Comparison of ENCODE assay signal across 8 cellular contexts in genomic region chr19:56637976-56638555, GRCh38. TPM values are rescaled to one million over a fixed set of nuclear protein-coding genes. Genes with fewer than 3 reads are reported as not detected.
A peak's percentile ranks its signal among the peaks of the same experiment; 100 is the strongest.
DNase-seq lines count a peak whose midpoint lies in the region; FAIRE-seq and TF ChIP-seq lines count a peak whose summit lies in the region.

No MANE protein-coding gene starts in this region.

- no peak overlapping the region for H3K27ac ChIP-seq in osteoblast (ENCODE audit: low read depth, low read length)

- peaks cover 38% of the 10 kb centered on the region for H3K9me3 Mint-ChIP-seq in activated CD4-positive, alpha-beta memory T cell treated with anti-CD3 and anti-CD28 coated beads, Interleukin-2, amount 10 ng/mL, durations not matched to agents 7 days and 5 days

- CTCF ChIA-PET in activated CD4-positive, alpha-beta memory T cell treated with anti-CD3 and anti-CD28 coated beads, Interleukin-2, amount 10 ng/mL, durations not matched to agents 7 days and 5 days (lab: Charles Lee), result no interaction called here

- H3K4me1 ChIP-seq in osteoblast (ENCODE audit: insufficient read depth, low read length), result no peaks in the 10 kb centered on the region

- H3K4me3 Mint-ChIP-seq in activated CD4-positive, alpha-beta memory T cell treated with anti-CD3 and anti-CD28 coated beads, Interleukin-2, amount 10 ng/mL, durations not matched to agents 7 days and 5 days, result no peak overlapping the region

- no peaks in the 10 kb centered on the region for H3K4me1 Mint-ChIP-seq in activated CD4-positive, alpha-beta memory T cell treated with anti-CD3 and anti-CD28 coated beads, Interleukin-2, amount 10 ng/mL, durations not matched to agents 7 days and 5 days

- H2AFZ ChIP-seq in osteoblast (ENCODE audit: low read length), result no peak overlapping the region

- no peaks in the 10 kb centered on the region for H3K36me3 Mint-ChIP-seq in activated CD4-positive, alpha-beta memory T cell treated with anti-CD3 and anti-CD28 coated beads, Interleukin-2, amount 10 ng/mL, durations not matched to agents 7 days and 5 days (ENCODE audit: low read depth)

- H3K27ac Mint-ChIP-seq in activated CD4-positive, alpha-beta memory T cell treated with anti-CD3 and anti-CD28 coated beads, Interleukin-2, amount 10 ng/mL, durations not matched to agents 7 days and 5 days, result no peak overlapping the region

- no peaks in the 10 kb centered on the region for H3K27me3 Mint-ChIP-seq in activated CD4-positive, alpha-beta memory T cell treated with anti-CD3 and anti-CD28 coated beads, Interleukin-2, amount 10 ng/mL, durations not matched to agents 7 days and 5 days

- H3K27me3 ChIP-seq in osteoblast (ENCODE audit: insufficient read depth, low read length), result no peaks in the 10 kb centered on the region

- no peak overlapping the region for H3K4me2 ChIP-seq in osteoblast (ENCODE audit: insufficient read depth, low read length)

- POLR2A ChIA-PET in activated CD4-positive, alpha-beta memory T cell treated with anti-CD3 and anti-CD28 coated beads, Interleukin-2, amount 10 ng/mL, durations not matched to agents 7 days and 5 days (lab: Charles Lee), result no interaction called here

- DNase-seq in AG20443 (ENCODE audit: low spot score) (peak; percentile 74), HuH-7.5 (ENCODE audit: low spot score) (peak; percentile 87), glomerular visceral epithelial cell (ENCODE audit: extremely low spot score) (peak; percentile 31), osteoblast (ENCODE audit: insufficient read length, low spot score, missing footprints) (peak; percentile 93), RCC 7860 (ENCODE audit: low spot score) (no peak), NCI-H526 treated with DMSO at 0.1 percent for 48 hours (lab: John Stamatoyannopoulos, UW) (no peak), NCI-H2196 treated with DMSO at 0.1 percent for 48 hours (lab: John Stamatoyannopoulos, UW; ENCODE audit: unreplicated experiment) (no peak)
- peak; percentile 54 for DNase-seq in activated CD4-positive, alpha-beta memory T cell treated with anti-CD3 and anti-CD28 coated beads, Interleukin-2, amount 10 ng/mL, durations not matched to agents 7 days and 5 days

- H4K20me1 ChIP-seq in osteoblast (ENCODE audit: insufficient read depth, low read length), result no peaks in the 10 kb centered on the region

- no peak overlapping the region for H3K4me3 ChIP-seq in osteoblast (ENCODE audit: insufficient read depth, low read length)

- H3K79me2 ChIP-seq in osteoblast (ENCODE audit: insufficient read depth, low read length), result no peaks in the 10 kb centered on the region

- no peak for FAIRE-seq in RCC 7860 (lab: Jason Lieb, UNC)

- peaks cover 9% of the 10 kb centered on the region for H3K9me3 ChIP-seq in osteoblast (ENCODE audit: low read depth, low read length)

- H3K36me3 ChIP-seq in osteoblast (ENCODE audit: insufficient read depth, low read length), result no peaks in the 10 kb centered on the region

- no peak for TF ChIP-seq CTCF in osteoblast (IDR thresholded peaks at IDR 0.05; ENCODE audit: extremely low read depth, low read depth, low read length)

RNA-seq across cellular contexts. Expression of gene SMIM17, which starts 4.9 kb away (rescaled TPM):
- under 1 TPM in 1 of 2 experiments, not detected in 1; 0.33 TPM for total RNA-seq in activated CD4-positive, alpha-beta memory T cell treated with anti-CD3 and anti-CD28 coated beads, Interleukin-2, amount 10 ng/mL, durations not matched to agents 7 days and 5 days
- under 0.01 TPM in 1 of 2 replicates, not detected in the other for total RNA-seq in osteoblast

RNA-seq across cellular contexts. Expression of gene ZNF835, which starts 33.5 kb away (rescaled TPM):
- total RNA-seq in activated CD4-positive, alpha-beta memory T cell treated with anti-CD3 and anti-CD28 coated beads, Interleukin-2, amount 10 ng/mL, durations not matched to agents 7 days and 5 days, result under 1 TPM; 0.23 to 0.68 TPM
- total RNA-seq in osteoblast, result 0.29 and 0.72 TPM in 2 replicates

RNA-seq across cellular contexts. Expression of gene ZNF71, which starts 43.0 kb away (rescaled TPM):
- total RNA-seq in activated CD4-positive, alpha-beta memory T cell treated with anti-CD3 and anti-CD28 coated beads, Interleukin-2, amount 10 ng/mL, durations not matched to agents 7 days and 5 days, result 1 to 10 TPM; 4.8 to 4.9 TPM
- 7.2 and 8.5 TPM in 2 replicates for total RNA-seq in osteoblast

Comparison
In these comparisons a context has a peak if more than half of its experiments do, and no peak if none do; other contexts are left out.
1. DNase-seq: peak in AG20443 (single experiment), HuH-7.5 (single experiment), activated CD4-positive, alpha-beta memory T cell treated with anti-CD3 and anti-CD28 coated beads, Interleukin-2, amount 10 ng/mL, durations not matched to agents 7 days and 5 days (single experiment), glomerular visceral epithelial cell (single experiment) and osteoblast (single experiment); none in RCC 7860 (single experiment), NCI-H526 treated with DMSO at 0.1 percent for 48 hours (single experiment) and NCI-H2196 treated with DMSO at 0.1 percent for 48 hours (single experiment).